ENCODE assay signal across 8 cellular contexts in the genomic region with DNA sequence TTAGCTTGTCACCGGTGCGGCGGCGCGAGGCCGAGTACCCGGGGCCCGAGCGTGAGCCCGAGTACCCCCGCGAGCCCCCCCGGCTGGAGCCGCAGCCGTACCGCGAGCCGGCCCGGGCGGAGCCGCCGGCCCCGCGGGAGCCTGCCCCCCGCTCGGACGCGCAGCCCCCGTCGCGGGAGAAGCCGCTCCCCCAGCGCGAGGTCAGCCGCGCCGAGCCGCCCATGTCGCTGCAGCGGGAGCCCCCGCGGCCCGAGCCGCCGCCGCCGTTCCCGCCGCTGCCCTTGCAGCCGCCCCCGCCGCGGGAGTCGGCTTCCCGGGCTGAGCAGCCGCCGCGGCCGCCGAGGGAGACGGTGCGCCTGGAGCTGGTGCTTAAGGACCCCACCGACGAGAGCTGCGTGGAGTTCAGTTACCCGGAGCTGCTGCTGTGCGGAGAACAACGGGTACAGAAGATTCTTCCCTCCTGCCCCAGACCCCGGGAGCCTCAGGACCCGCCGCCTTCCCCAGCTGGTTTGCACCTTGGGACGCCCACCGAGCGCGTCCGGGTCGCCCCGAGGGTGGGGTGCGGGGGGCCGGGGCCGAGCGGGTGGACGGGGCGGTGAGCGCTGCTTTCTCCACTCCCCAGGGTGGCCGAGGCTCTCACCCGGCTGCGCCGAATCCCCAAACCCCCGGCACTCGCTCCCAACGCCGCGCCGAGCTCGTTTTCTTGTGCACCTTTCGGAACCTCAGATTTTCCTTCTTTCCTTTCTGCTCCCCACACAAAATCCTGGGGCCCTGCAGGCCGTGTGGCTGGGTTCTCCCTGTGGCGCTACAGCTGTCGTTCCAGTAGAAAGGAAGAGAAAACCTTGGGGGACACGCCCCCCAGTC. TPM values are rescaled to one million over a fixed set of nuclear protein-coding genes. Genes with fewer than 3 reads are reported as not detected.
A peak's percentile ranks its signal among the peaks of the same experiment; 100 is the strongest.
DNase-seq lines count a peak whose midpoint lies in the region; TF ChIP-seq lines count a peak whose summit lies in the region.

No MANE protein-coding gene starts in this region.

- H3K9me3 ChIP-seq in MM.1S (replicated peaks; ENCODE audit: insufficient read depth, low read length) = no peaks in the 10 kb centered on the region
- H3K9me3 ChIP-seq in endodermal cell (ENCODE audit: control insufficient read depth, low read length) = peaks cover 8% of the 10 kb centered on the region
- H3K9me3 ChIP-seq in muscle layer of colon (ENCODE audit: low read length) = no peaks in the 10 kb centered on the region
- H3K9me3 ChIP-seq in suprapubic skin = no peaks in the 10 kb centered on the region

- H3K4me1 ChIP-seq in MM.1S (ENCODE audit: low read length) = peaks cover 10% of the 10 kb centered on the region; the same call in 1 of the 2 replicates
- H3K4me1 ChIP-seq in endodermal cell (ENCODE audit: control insufficient read depth, insufficient read depth, low read length) = no peaks in the 10 kb centered on the region
- H3K4me1 ChIP-seq in muscle layer of colon (ENCODE audit: insufficient read depth, low read length) = peaks cover 14% of the 10 kb centered on the region
- H3K4me1 ChIP-seq in suprapubic skin = peaks cover 20% of the 10 kb centered on the region

- H3K27ac Mint-ChIP-seq in endodermal cell = peak overlapping the region; percentile 92

- H4K20me1 ChIP-seq in MM.1S (ENCODE audit: insufficient read depth, low read length) = no peaks in the 10 kb centered on the region

- peak overlapping the region; percentile 89 for H3K9ac ChIP-seq in MM.1S (ENCODE audit: low read length)
- peak overlapping the region; percentile 83 for H3K9ac ChIP-seq in endodermal cell (ENCODE audit: extremely low read depth, low read length, poor library complexity, severe bottlenecking)
- H3K9ac ChIP-seq in muscle layer of colon (ENCODE audit: low read length) = peak overlapping the region; percentile 69

- H3K4me3 ChIP-seq in H7 (ENCODE audit: insufficient read depth, low read depth, low read length) (peak overlapping the region; percentile 98), MM.1S (ENCODE audit: low read length) (peak overlapping the region; percentile 98), endodermal cell (ENCODE audit: low read length) (peak overlapping the region; percentile 96), muscle layer of colon (ENCODE audit: low read depth in 1 of 2, low read length in 2 of 2) (peak overlapping the region; percentile 89 to 94), suprapubic skin (peak overlapping the region; percentile 99)

- H3K27me3 ChIP-seq in H7 (ENCODE audit: control insufficient read depth, insufficient read depth, low read length) (no peaks in the 10 kb centered on the region), MM.1S (replicated peaks; ENCODE audit: insufficient read depth, low read length) (peaks cover 29% of the 10 kb centered on the region), endodermal cell (ENCODE audit: control insufficient read depth, insufficient read depth, low read length, poor library complexity, severe bottlenecking) (no peaks in the 10 kb centered on the region), muscle layer of colon (ENCODE audit: control insufficient read depth in 1 of 2, insufficient read depth in 2 of 2, low read length in 2 of 2) (no peaks in the 10 kb centered on the region), suprapubic skin (no peaks in the 10 kb centered on the region)

- H3K4me2 ChIP-seq in MM.1S (ENCODE audit: low read depth, low read length) = peak overlapping the region; percentile 91

- peak overlapping the region; percentile 95 for H3K4me3 Mint-ChIP-seq in endodermal cell

- no peak for TF ChIP-seq POLR2A in suprapubic skin (IDR thresholded peaks at IDR 0.05)

- no peaks in the 10 kb centered on the region for H3F3A ChIP-seq in MM.1S (ENCODE audit: insufficient read depth, low read length)

- TF ChIP-seq CTCF in MM.1S (IDR thresholded peaks at IDR 0.05; ENCODE audit: low read length) (no peak), endodermal cell (conservative IDR thresholded peaks at IDR 0.05) (no peak), suprapubic skin (IDR thresholded peaks at IDR 0.05) (no peak)

- H3K9me2 ChIP-seq in MM.1S (replicated peaks; ENCODE audit: insufficient read depth, low read length) = no peaks in the 10 kb centered on the region

- H3K36me3 Mint-ChIP-seq in endodermal cell (ENCODE audit: low read depth) = no peaks in the 10 kb centered on the region

- H3K27ac ChIP-seq in MM.1S (ENCODE audit: low read length) (peak overlapping the region; percentile 61; the same call in 1 of the 2 replicates), endodermal cell (ENCODE audit: low read depth, low read length) (no peak overlapping the region), muscle layer of colon (ENCODE audit: low read depth, low read length) (peak overlapping the region; percentile 92), suprapubic skin (peak overlapping the region; percentile 97)

- H2AFZ ChIP-seq in MM.1S (ENCODE audit: low read length) = peak overlapping the region; percentile 100

- H3K79me2 ChIP-seq in MM.1S (ENCODE audit: low read length) = peaks cover 43% of the 10 kb centered on the region

- H3K4me1 Mint-ChIP-seq in endodermal cell = peaks cover 23% of the 10 kb centered on the region

- DNase-seq in NCI-H1092 treated with DMSO at 0.1 percent for 48 hours (lab: John Stamatoyannopoulos, UW) (peak; percentile 50), NCI-H1092 (lab: John Stamatoyannopoulos, UW) (no peak), H7 (peak; percentile 74), MM.1S (no peak), endodermal cell (peak; percentile 76), suprapubic skin (ENCODE audit: low spot score in 2 of 2) (peak in 1 of 2 donors; percentile 61)
- DNase-seq in activated CD8-positive, alpha-beta memory T cell treated with anti-CD3 and anti-CD28 coated beads for 24 hours = peak; percentile 67

- peaks cover 8% of the 10 kb centered on the region for H3K9me3 Mint-ChIP-seq in endodermal cell

- H3K36me3 ChIP-seq in H7 (replicated peaks; ENCODE audit: control insufficient read depth, insufficient read depth, low read length) (no peaks in the 10 kb centered on the region), MM.1S (replicated peaks; ENCODE audit: insufficient read depth, low read length) (no peaks in the 10 kb centered on the region; the same call in 1 of the 2 replicates), endodermal cell (ENCODE audit: control insufficient read depth, insufficient read depth, low read length) (no peaks in the 10 kb centered on the region), muscle layer of colon (ENCODE audit: insufficient read depth, low read length) (no peaks in the 10 kb centered on the region), suprapubic skin (no peaks in the 10 kb centered on the region)

- no peak for TF ChIP-seq EP300 in suprapubic skin (IDR thresholded peaks at IDR 0.05)

- 0% methylated on average over 27 to 100 of the region's 101 CpGs for WGBS in endodermal cell (ENCODE audit: insufficient coverage in 1 of 2, insufficient read length in 1 of 2), 2 experiments
- WGBS in suprapubic skin = 0% methylated on average over 26 of the region's 101 CpGs

- H3K27me3 Mint-ChIP-seq in endodermal cell (ENCODE audit: insufficient read depth) = no peaks in the 10 kb centered on the region

RNA-seq across cellular contexts. Expression of a gene that starts 0.7 kb away (rescaled TPM):
- 6.5 and 10.1 TPM in 2 replicates for total RNA-seq in H7 (2014; rRNA removed; shearing (Covaris generic))
- total RNA-seq in endodermal cell = 10 to 100 TPM; 45.3 to 48.8 TPM
- polyA plus RNA-seq in endodermal cell (2013, experiment 1 of 2) = 8.1 TPM
- 9.1 TPM for polyA plus RNA-seq in endodermal cell (2013, experiment 2 of 2)
- total RNA-seq in suprapubic skin = 10 to 100 TPM; 22.4 to 60.3 (median 29.2) TPM

Comparison
In these comparisons a context has a peak if more than half of its experiments do, and no peak if none do; other contexts are left out.
1. DNase-seq: peak in NCI-H1092 treated with DMSO at 0.1 percent for 48 hours (single experiment), H7 (single experiment), activated CD8-positive, alpha-beta memory T cell treated with anti-CD3 and anti-CD28 coated beads for 24 hours (single experiment) and endodermal cell (single experiment); none in NCI-H1092 (single experiment) and MM.1S (single experiment).
2. Peak in every context shown above with its lines, with median percentiles within 50 percentile points of each other: H3K4me3 ChIP-seq and H3K9ac ChIP-seq.